In genomic region chr1:65437616-65438015, GRCh38 we compare ENCODE assay signal across 18 cellular contexts.
"Had no signal": no experiment of that assay in that cellular context is flagged by ENCODE, and none has a peak within 500 bp of the region (broad histone marks: within the 10 kb centered on the region; RNA-seq: fewer than 3 reads in every experiment).

No MANE protein-coding gene starts in this region.

- H3K27me3 ChIP-seq: dorsolateral prefrontal cortex, esophagus muscularis mucosa, foreskin keratinocyte, gastroesophageal sphincter, heart right ventricle, left lung had no signal

- H3K4me1 ChIP-seq: foreskin keratinocyte, left lung, lower lobe of right lung had no signal

- H3K4me3 ChIP-seq: coronary artery, dorsolateral prefrontal cortex, esophagus muscularis mucosa, gastroesophageal sphincter, heart right ventricle, left lung, lower lobe of right lung had no signal

- H3K9me3 ChIP-seq: esophagus muscularis mucosa, gastroesophageal sphincter, heart right ventricle, left lung, lower lobe of right lung had no signal

- H3K27ac ChIP-seq: coronary artery, dorsolateral prefrontal cortex, esophagus muscularis mucosa, foreskin keratinocyte, gastroesophageal sphincter, heart right ventricle, left lung, lower lobe of right lung had no signal

- DNase-seq: dermis blood vessel endothelial cell; dorsolateral prefrontal cortex; effector CD4-positive, alpha-beta T cell; effector memory CD4-positive, alpha-beta T cell; foreskin keratinocyte; glutamatergic neuron; head of caudate nucleus; heart right ventricle; hippocampal formation; left cardiac atrium; left lung; left ventricle myocardium superior; lower lobe of right lung; mesendoderm; midbrain had no signal
